In genomic region chr3:127667119-127667681, GRCh38 we compare ENCODE assay signal across 17 cellular contexts. TPM values are rescaled to one million over a fixed set of nuclear protein-coding genes. Genes with fewer than 3 reads are reported as not detected.
DNase-seq lines count a peak whose midpoint lies in the region; ATAC-seq and TF ChIP-seq lines count a peak whose summit lies in the region.
"Had no signal": no experiment of that assay in that cellular context is flagged by ENCODE, and none has a peak within 500 bp of the region (broad histone marks: within the 10 kb centered on the region; RNA-seq: fewer than 3 reads in every experiment).

No MANE protein-coding gene starts in this region.

- no peaks in the 10 kb centered on the region for H3K27me3 ChIP-seq in psoas muscle (ENCODE audit: insufficient read depth in 3 of 3, low read length in 2 of 3)
- H3K27me3 ChIP-seq: cardiac muscle cell, thyroid gland had no signal

- no peak overlapping the region for H3K4me3 Mint-ChIP-seq in neural crest cell
- H3K4me3 Mint-ChIP-seq: CD8-positive, alpha-beta memory T cell; stimulated activated naive B cell treated with anti-CD40 and anti-IgM and Interleukin-4, amounts not matched to agents 10 μg/mL and 1 μg/mL and 100 μg/mL, for 72 hours had no signal

- no peak for TF ChIP-seq CTCF in HEK293 (tag by site-specific recombination; IDR thresholded peaks at IDR 0.05)
- no peak for TF ChIP-seq CTCF in neural crest cell (conservative IDR thresholded peaks at IDR 0.05)
- TF ChIP-seq CTCF in psoas muscle (IDR thresholded peaks at IDR 0.05) = no peak

- H3K4me1 ChIP-seq in HEK293 (ENCODE audit: control insufficient read depth, insufficient read depth, low read length) (no peaks in the 10 kb centered on the region), psoas muscle (peaks cover 2% of the 10 kb centered on the region)

- H3K27ac ChIP-seq in HEK293 (ENCODE audit: extremely low read depth, low read depth, low read length) (no peak overlapping the region), cingulate gyrus (ENCODE audit: low read depth, low read length) (peak overlapping the region; percentile 76), psoas muscle (no peak overlapping the region)
- H3K27ac ChIP-seq: cardiac muscle cell, thyroid gland had no signal

- 68 to 83% (median 69%) methylated on average over 6 of the region's 6 CpGs for WGBS in psoas muscle, 3 donors

- peaks cover 23% of the 10 kb centered on the region for H3K36me3 Mint-ChIP-seq in neural crest cell (ENCODE audit: low read depth)

- peak overlapping the region; percentile 67 for H3K27ac Mint-ChIP-seq in neural crest cell (ENCODE audit: unreplicated experiment)
- H3K27ac Mint-ChIP-seq: activated T-helper 2 cell treated with anti-CD3 and anti-CD28 coated beads, Interferon-gamma antibody, Interleukin-2, Interleukin-4, amounts not matched to agents 10 μg/mL and 5 μg/mL and 100 μg/mL, durations not matched to agents 14 hours and 24 hours and 36 hours; CD8-positive, alpha-beta memory T cell; stimulated activated naive B cell treated with anti-CD40 and anti-IgM and Interleukin-4, amounts not matched to agents 10 μg/mL and 1 μg/mL and 100 μg/mL, for 72 hours had no signal

- peaks cover 11% of the 10 kb centered on the region for H3K4me1 Mint-ChIP-seq in neural crest cell

- H3K9me3 Mint-ChIP-seq in neural crest cell = no peaks in the 10 kb centered on the region
- H3K9me3 Mint-ChIP-seq: activated T-helper 2 cell treated with anti-CD3 and anti-CD28 coated beads, Interferon-gamma antibody, Interleukin-2, Interleukin-4, amounts not matched to agents 10 μg/mL and 5 μg/mL and 100 μg/mL, durations not matched to agents 14 hours and 24 hours and 36 hours; CD8-positive, alpha-beta memory T cell; stimulated activated naive B cell treated with anti-CD40 and anti-IgM and Interleukin-4, amounts not matched to agents 10 μg/mL and 1 μg/mL and 100 μg/mL, for 72 hours had no signal

- intact Hi-C loops in psoas muscle (cut with DNase I) = no loop called here

- CTCF ChIA-PET in HEK293 (lab: Yijun Ruan, JAX) = no interaction called here

- H3K27me3 Mint-ChIP-seq in neural crest cell (ENCODE audit: low read depth) = peaks cover 2% of the 10 kb centered on the region
- H3K27me3 Mint-ChIP-seq: CD8-positive, alpha-beta memory T cell; stimulated activated naive B cell treated with anti-CD40 and anti-IgM and Interleukin-4, amounts not matched to agents 10 μg/mL and 1 μg/mL and 100 μg/mL, for 72 hours had no signal

- H3K36me3 ChIP-seq in HEK293 (ENCODE audit: control insufficient read depth in 2 of 2, insufficient read depth in 1 of 2, low read length in 2 of 2) (peaks cover 0 to 20% of the 10 kb centered on the region in 2 experiments; a peak in 2 of 3 replicates), psoas muscle (ENCODE audit: insufficient read depth in 1 of 2, low read depth in 1 of 2) (no peaks in the 10 kb centered on the region)
- H3K36me3 ChIP-seq: cardiac muscle cell, thyroid gland had no signal

- ATAC-seq in psoas muscle (no peak), GM19328 (IDR thresholded peaks at IDR 0.05; ENCODE audit: unreplicated experiment) (no peak)
- ATAC-seq: activated CD4-positive, CD25-positive, alpha-beta regulatory T cell treated with anti-CD3 and anti-CD28 coated beads, Interleukin-2, amount 50 U/mL, for 24 hours; stimulated activated naive B cell treated with anti-CD40 and anti-IgM and Interleukin-4, amounts not matched to agents 10 μg/mL and 1 μg/mL and 100 μg/mL, for 72 hours had no signal

- POLR2A ChIA-PET in HEK293 (lab: Yijun Ruan, JAX) = no interaction called here

- H3K9me3 ChIP-seq in HEK293 (ENCODE audit: control insufficient read depth, insufficient read depth, low read depth, low read length) = no peaks in the 10 kb centered on the region
- H3K9me3 ChIP-seq in psoas muscle = no peaks in the 10 kb centered on the region
- H3K9me3 ChIP-seq: SK-N-SH, thyroid gland had no signal

- H3K4me3 ChIP-seq in HEK293 (ENCODE audit: low read depth, low read length) (no peak overlapping the region), psoas muscle (no peak overlapping the region)
- H3K4me3 ChIP-seq: cardiac muscle cell, thyroid gland had no signal

- DNase-seq in NCI-H2227 (lab: John Stamatoyannopoulos, UW; ENCODE audit: unreplicated experiment) = peak; percentile 50
- DNase-seq in neural crest cell (ENCODE audit: low read depth, low spot score) = no peak
- no peak for DNase-seq in activated T-cell treated with anti-CD3 and anti-CD28 coated beads for 4 hours
- no peak for DNase-seq in psoas muscle
- DNase-seq in NCI-H146 (lab: John Stamatoyannopoulos, UW) = no peak
- DNase-seq: CD8-positive, alpha-beta memory T cell; DMS79 treated with DMSO at 0.1 percent for 48 hours; SK-N-SH; stimulated activated naive B cell treated with anti-CD40 and anti-IgM and Interleukin-4, amounts not matched to agents 10 μg/mL and 1 μg/mL and 100 μg/mL, for 72 hours; T1000; thyroid gland had no signal

TF ChIP-seq in HEK293, 187 proteins besides CTCF, POLR2A, EP300 and RAD21:
- TF ChIP-seq ZIC2 (tag by site-specific recombination; IDR thresholded peaks at IDR 0.05) (0 out of 2 replicates have a peak, but pooled peaks have one; percentile 18), ZNF121 (tag by site-specific recombination; IDR thresholded peaks at IDR 0.05) (no peak), GFI1B (tag by site-specific recombination; IDR thresholded peaks at IDR 0.05) (no peak), ZNF274 (IDR thresholded peaks at IDR 0.05; ENCODE audit: low read length) (no peak), ZNF274 (tag by site-specific recombination; IDR thresholded peaks at IDR 0.05; ENCODE audit: borderline replicate concordance) (no peak)

RNA-seq across cellular contexts. Expression of gene ABTB1, which starts 5.6 kb away (rescaled TPM):
- total RNA-seq in neural crest cell = 6.8 and 7.2 TPM in 2 replicates
- total RNA-seq in psoas muscle = 10 to 100 TPM; 22.8 to 34.5 (median 27.6) TPM
- polyA plus RNA-seq in psoas muscle = 10 to 100 TPM; 29.1 to 30.3 (median 30.1) TPM

RNA-seq across cellular contexts. Expression of gene PODXL2, which starts 38.2 kb away (rescaled TPM):
- total RNA-seq in neural crest cell = 70.8 and 74.0 TPM in 2 replicates
- total RNA-seq in psoas muscle = 1 to 10 TPM; 1.4 to 2.6 (median 1.8) TPM
- 1 to 10 TPM; 1.4 to 3.0 (median 2.5) TPM for polyA plus RNA-seq in psoas muscle

Comparison
In these comparisons a context has a peak if more than half of its experiments do, and no peak if none do; other contexts are left out.
1. RNA of gene PODXL2, which starts 38.2 kb away (total RNA-seq): 70.8 to 74.0 TPM in neural crest cell; 1.4 to 2.6 TPM in psoas muscle; every median in the first group is over 10 times any median in the second.